In the genomic region with DNA sequence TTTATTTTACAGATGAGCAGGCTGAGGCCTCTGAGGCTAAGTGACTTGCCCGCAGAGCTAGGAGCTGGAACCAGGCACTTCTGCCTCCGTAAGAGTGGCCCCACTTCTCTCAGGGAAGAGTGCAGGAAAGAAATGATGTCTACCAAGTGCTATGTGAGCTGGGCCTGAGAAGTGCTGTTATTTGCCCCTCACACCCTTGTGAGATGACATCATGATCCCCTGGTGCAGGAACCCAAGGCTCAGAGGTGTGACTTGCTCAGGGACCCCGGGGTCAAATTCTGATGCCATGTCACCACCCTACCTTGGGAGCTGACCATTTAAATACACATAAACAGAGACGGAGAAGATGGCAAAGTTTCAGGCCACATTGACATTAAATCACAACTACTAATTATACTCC, we compare ENCODE assay signal across 15 cellular contexts.
DNase-seq lines count a peak whose midpoint lies in the region; ATAC-seq and TF ChIP-seq lines count a peak whose summit lies in the region.
"Had no signal": no experiment of that assay in that cellular context is flagged by ENCODE, and none has a peak within 500 bp of the region (broad histone marks: within the 10 kb centered on the region; RNA-seq: fewer than 3 reads in every experiment).

No MANE protein-coding gene starts in this region.

- H3K4me3 ChIP-seq in endodermal cell (ENCODE audit: low read length) (no peak overlapping the region), lower lobe of right lung (no peak overlapping the region), sigmoid colon (no peak overlapping the region)
- H3K4me3 ChIP-seq: BLaER1 had no signal

- POLR2A ChIA-PET in activated CD8-positive, alpha-beta T cell treated with anti-CD3 and anti-CD28 coated beads, Interleukin-2, amount 10 ng/mL, durations not matched to agents 7 days and 5 days (lab: Charles Lee) = no interaction called here

- intact Hi-C loops in lower lobe of right lung (cut with DNase I) (no loop called here), sigmoid colon (cut with DNase I) (no loop called here)

- no peaks in the 10 kb centered on the region for H3K36me3 ChIP-seq in endodermal cell (ENCODE audit: control insufficient read depth, insufficient read depth, low read length)
- H3K36me3 ChIP-seq in lower lobe of right lung = no peaks in the 10 kb centered on the region
- H3K36me3 ChIP-seq in sigmoid colon = no peaks in the 10 kb centered on the region
- H3K36me3 ChIP-seq: BLaER1 had no signal

- TF ChIP-seq POLR2A in sigmoid colon (IDR thresholded peaks at IDR 0.05) = no peak

- H3K9me3 ChIP-seq in endodermal cell (ENCODE audit: control insufficient read depth, low read length) (no peaks in the 10 kb centered on the region), lower lobe of right lung (no peaks in the 10 kb centered on the region), sigmoid colon (no peaks in the 10 kb centered on the region)
- H3K9me3 ChIP-seq: BLaER1 had no signal

- no peak overlapping the region for H3K27ac Mint-ChIP-seq in endodermal cell
- no peak overlapping the region for H3K27ac Mint-ChIP-seq in activated CD8-positive, alpha-beta T cell treated with anti-CD3 and anti-CD28 coated beads, Interleukin-2, amount 10 ng/mL, durations not matched to agents 7 days and 5 days
- H3K27ac Mint-ChIP-seq: CD14-positive monocyte; CD4-positive, alpha-beta memory T cell; H9 had no signal

- H3K4me1 ChIP-seq in endodermal cell (ENCODE audit: control insufficient read depth, insufficient read depth, low read length) (no peaks in the 10 kb centered on the region), lower lobe of right lung (no peaks in the 10 kb centered on the region), sigmoid colon (no peaks in the 10 kb centered on the region)

- TF ChIP-seq EP300 in sigmoid colon (IDR thresholded peaks at IDR 0.05) = no peak

- ATAC-seq in lower lobe of right lung = no peak
- ATAC-seq in activated CD8-positive, alpha-beta T cell treated with anti-CD3 and anti-CD28 coated beads, Interleukin-2, amount 10 ng/mL, durations not matched to agents 7 days and 5 days = no peak

- H3K36me3 Mint-ChIP-seq in endodermal cell (ENCODE audit: low read depth) = no peaks in the 10 kb centered on the region
- H3K36me3 Mint-ChIP-seq in activated CD8-positive, alpha-beta T cell treated with anti-CD3 and anti-CD28 coated beads, Interleukin-2, amount 10 ng/mL, durations not matched to agents 7 days and 5 days (ENCODE audit: low read depth) = no peaks in the 10 kb centered on the region
- H3K36me3 Mint-ChIP-seq: CD14-positive monocyte; CD4-positive, alpha-beta memory T cell had no signal

- TF ChIP-seq CTCF in endodermal cell (conservative IDR thresholded peaks at IDR 0.05) = no peak
- no peak for TF ChIP-seq CTCF in lower lobe of right lung (IDR thresholded peaks at IDR 0.05)
- no peak for TF ChIP-seq CTCF in sigmoid colon (IDR thresholded peaks at IDR 0.05)

- H3K9me3 Mint-ChIP-seq in endodermal cell = no peaks in the 10 kb centered on the region
- H3K9me3 Mint-ChIP-seq in activated CD8-positive, alpha-beta T cell treated with anti-CD3 and anti-CD28 coated beads, Interleukin-2, amount 10 ng/mL, durations not matched to agents 7 days and 5 days (ENCODE audit: insufficient read depth) = no peaks in the 10 kb centered on the region
- H3K9me3 Mint-ChIP-seq: CD14-positive monocyte; CD4-positive, alpha-beta memory T cell; H9 had no signal

- DNase-seq in activated effector memory CD4-positive, alpha-beta T cell treated with anti-CD3 and anti-CD28 coated beads, Interleukin-2, amount 50 U/mL, for 16 hours = peak; percentile 28
- DNase-seq in activated effector memory CD4-positive, alpha-beta T cell treated with Interleukin-2 at 50 U/mL for 16 hours = no peak
- DNase-seq in endodermal cell = no peak
- DNase-seq in lower lobe of right lung = peak; percentile 1
- DNase-seq in sigmoid colon = peak; percentile 34
- DNase-seq in stimulated activated CD4-positive, alpha-beta T cell treated with anti-CD3 and anti-CD28 coated beads, Interleukin-15, amount 100 ng/mL, for 24 hours = no peak
- no peak for DNase-seq in superior temporal gyrus (ENCODE audit: extremely low spot score)
- no peak for DNase-seq in activated CD8-positive, alpha-beta T cell treated with anti-CD3 and anti-CD28 coated beads, Interleukin-2, amount 10 ng/mL, durations not matched to agents 7 days and 5 days
- DNase-seq: 8988T; CD4-positive, alpha-beta memory T cell; DMS79 treated with DMSO at 0.1 percent for 48 hours; GF-D8; H9 had no signal

- H3K9ac ChIP-seq in endodermal cell (ENCODE audit: extremely low read depth, low read length, poor library complexity, severe bottlenecking) = no peak overlapping the region
- H3K9ac ChIP-seq: BLaER1 had no signal

- CTCF ChIA-PET in activated CD8-positive, alpha-beta T cell treated with anti-CD3 and anti-CD28 coated beads, Interleukin-2, amount 10 ng/mL, durations not matched to agents 7 days and 5 days (lab: Charles Lee) = interaction anchor here (1.1 kb wide), 1 partner anchor 12 kb away, joined by 4 read pairs; no protein-coding TSS in a partner anchor

- no peak overlapping the region for H3K4me3 Mint-ChIP-seq in endodermal cell
- no peak overlapping the region for H3K4me3 Mint-ChIP-seq in activated CD8-positive, alpha-beta T cell treated with anti-CD3 and anti-CD28 coated beads, Interleukin-2, amount 10 ng/mL, durations not matched to agents 7 days and 5 days
- H3K4me3 Mint-ChIP-seq: CD14-positive monocyte; CD4-positive, alpha-beta memory T cell; H9 had no signal

- 90 to 95% methylated on average over 2 to 4 of the region's 4 CpGs for WGBS in endodermal cell (ENCODE audit: insufficient coverage in 1 of 2, insufficient read length in 1 of 2), 2 experiments
- 77 to 87% methylated on average over 4 of the region's 4 CpGs for WGBS in sigmoid colon, 2 donors

- H3K27me3 ChIP-seq in endodermal cell (ENCODE audit: control insufficient read depth, insufficient read depth, low read length, poor library complexity, severe bottlenecking) = no peaks in the 10 kb centered on the region
- no peaks in the 10 kb centered on the region for H3K27me3 ChIP-seq in lower lobe of right lung (ENCODE audit: low read depth)
- H3K27me3 ChIP-seq in sigmoid colon = no peaks in the 10 kb centered on the region
- H3K27me3 ChIP-seq: BLaER1 had no signal

- H3K27ac ChIP-seq in endodermal cell (ENCODE audit: low read depth, low read length) (peak overlapping the region; percentile 24), lower lobe of right lung (no peak overlapping the region), sigmoid colon (no peak overlapping the region)
- H3K27ac ChIP-seq: BLaER1 had no signal

- H3K27me3 Mint-ChIP-seq in endodermal cell (ENCODE audit: insufficient read depth) = no peaks in the 10 kb centered on the region
- peaks cover 9% of the 10 kb centered on the region for H3K27me3 Mint-ChIP-seq in activated CD8-positive, alpha-beta T cell treated with anti-CD3 and anti-CD28 coated beads, Interleukin-2, amount 10 ng/mL, durations not matched to agents 7 days and 5 days (ENCODE audit: low read depth)

- peaks cover 6% of the 10 kb centered on the region for H3K4me1 Mint-ChIP-seq in endodermal cell
- no peaks in the 10 kb centered on the region for H3K4me1 Mint-ChIP-seq in activated CD8-positive, alpha-beta T cell treated with anti-CD3 and anti-CD28 coated beads, Interleukin-2, amount 10 ng/mL, durations not matched to agents 7 days and 5 days (ENCODE audit: low read depth)
- H3K4me1 Mint-ChIP-seq: CD4-positive, alpha-beta memory T cell had no signal

Comparison
In these comparisons a context has a peak if more than half of its experiments do, and no peak if none do; other contexts are left out.
1. DNase-seq: peak in activated effector memory CD4-positive, alpha-beta T cell treated with anti-CD3 and anti-CD28 coated beads, Interleukin-2, amount 50 U/mL, for 16 hours (single experiment), lower lobe of right lung (single experiment) and sigmoid colon (single experiment); none in activated effector memory CD4-positive, alpha-beta T cell treated with Interleukin-2 at 50 U/mL for 16 hours (single experiment), endodermal cell (single experiment), stimulated activated CD4-positive, alpha-beta T cell treated with anti-CD3 and anti-CD28 coated beads, Interleukin-15, amount 100 ng/mL, for 24 hours (single experiment), superior temporal gyrus (single experiment) and activated CD8-positive, alpha-beta T cell treated with anti-CD3 and anti-CD28 coated beads, Interleukin-2, amount 10 ng/mL, durations not matched to agents 7 days and 5 days (single experiment).